16 cellular contexts compared by ENCODE assay signal in genomic region chr2:118078734-118079133, GRCh38. TPM values are rescaled to one million over a fixed set of nuclear protein-coding genes. Genes with fewer than 3 reads are reported as not detected.
DNase-seq lines count a peak whose midpoint lies in the region; ATAC-seq and TF ChIP-seq lines count a peak whose summit lies in the region.
"Had no signal": no experiment of that assay in that cellular context is flagged by ENCODE, and none has a peak within 500 bp of the region (broad histone marks: within the 10 kb centered on the region; RNA-seq: fewer than 3 reads in every experiment).

No MANE protein-coding gene starts in this region.

- BruUV-seq in Calu3 (replicated peaks; lab: Mats Ljungman, UMichigan) (no TSS peak), PC-9 (replicated peaks; lab: Mats Ljungman, UMichigan) (no TSS peak)

- peak overlapping the region; percentile 36 for H3K4me3 Mint-ChIP-seq in Calu3 (ENCODE audit: low read depth, unreplicated experiment)
- peak overlapping the region; percentile 24 for H3K4me3 Mint-ChIP-seq in type B pancreatic cell
- H3K4me3 Mint-ChIP-seq: IgD-negative memory B cell had no signal

- H3K27me3 Mint-ChIP-seq in Calu3 (ENCODE audit: unreplicated experiment) = no peaks in the 10 kb centered on the region
- peaks cover 41% of the 10 kb centered on the region for H3K27me3 Mint-ChIP-seq in type B pancreatic cell
- H3K27me3 Mint-ChIP-seq: IgD-negative memory B cell had no signal

- peaks cover 44% of the 10 kb centered on the region for H3F3A ChIP-seq in PC-9 (ENCODE audit: insufficient read depth, low read depth)

- DNase-seq in Calu3 (no peak), PC-9 (peak; percentile 46 to 100), left lung (no peak), type B pancreatic cell (ENCODE audit: extremely low spot score, unreplicated experiment) (no peak), cortex of kidney (lab: John Stamatoyannopoulos, UW) (no peak), substantia nigra (lab: John Stamatoyannopoulos, UW) (no peak)
- DNase-seq: 8988T; AML-193; Caco-2; CD8-positive, alpha-beta memory T cell; DMS53 had no signal

- peak; percentile 79 for ATAC-seq in left lung
- no peak for ATAC-seq in GM18873 (IDR thresholded peaks at IDR 0.05; ENCODE audit: low FRiP score, unreplicated experiment)

- H3K4me2 ChIP-seq in PC-9 = peak overlapping the region; percentile 69
- H3K4me2 ChIP-seq: BLaER1 had no signal

- H3K27ac Mint-ChIP-seq in Calu3 (ENCODE audit: unreplicated experiment) (peak overlapping the region; percentile 15), type B pancreatic cell (peak overlapping the region; percentile 78)
- H3K27ac Mint-ChIP-seq: IgD-negative memory B cell had no signal

- no peaks in the 10 kb centered on the region for H3K9me2 ChIP-seq in PC-9 (ENCODE audit: insufficient read depth)

- H3K27me3 ChIP-seq in PC-9 (ENCODE audit: insufficient read depth, low read depth) (no peaks in the 10 kb centered on the region), left lung (no peaks in the 10 kb centered on the region)
- H3K27me3 ChIP-seq: BLaER1 had no signal

- intact Hi-C loops in Calu3 (cut with micrococcal nuclease; ENCODE audit: unreplicated experiment) (no loop called here), PC-9 (cut with micrococcal nuclease; ENCODE audit: unreplicated experiment) (loop anchor here (1.0 to 2.0 kb wide), 3 partner anchors 10 to 45 kb away; partner anchors contain the start of gene INSIG2), left lung (cut with DNase I) (no loop called here)

- TF ChIP-seq CTCF in Calu3 (IDR thresholded peaks at IDR 0.05; ENCODE audit: unreplicated experiment) (no peak), PC-9 (conservative IDR thresholded peaks at IDR 0.05) (no peak), left lung (IDR thresholded peaks at IDR 0.05) (no peak), type B pancreatic cell (conservative IDR thresholded peaks at IDR 0.05) (no peak)

- no peaks in the 10 kb centered on the region for H4K20me1 ChIP-seq in PC-9 (ENCODE audit: insufficient read depth)
- H4K20me1 ChIP-seq: BLaER1 had no signal

- H3K4me1 ChIP-seq in PC-9 (replicated peaks; ENCODE audit: insufficient read depth) = peaks cover 62% of the 10 kb centered on the region
- H3K4me1 ChIP-seq in left lung = no peaks in the 10 kb centered on the region
- H3K4me1 ChIP-seq: Caco-2 had no signal

- H3K79me2 ChIP-seq in PC-9 (ENCODE audit: low read depth) = no peaks in the 10 kb centered on the region

- no peaks in the 10 kb centered on the region for H3K36me3 Mint-ChIP-seq in Calu3 (ENCODE audit: insufficient read depth, unreplicated experiment)
- H3K36me3 Mint-ChIP-seq in type B pancreatic cell = no peaks in the 10 kb centered on the region

- CTCF ChIA-PET in Calu3 (lab: Charles Lee) (interaction anchor here (1.0 to 1.9 kb wide), 5 partner anchors 9 to 65 kb away, joined by 3 to 12 read pairs (median 6); partner anchors contain the start of genes CCDC93 and INSIG2), PC-9 (lab: Charles Lee) (interaction anchor here (0.6 to 2.6 kb wide), 4 partner anchors 11 to 45 kb away, joined by 4 to 12 read pairs (median 6); no protein-coding TSS in a partner anchor)

- no peaks in the 10 kb centered on the region for H3K36me3 ChIP-seq in PC-9 (ENCODE audit: low read depth)
- H3K36me3 ChIP-seq in left lung = no peaks in the 10 kb centered on the region
- H3K36me3 ChIP-seq: BLaER1, HAP-1 had no signal

- H3K9me3 ChIP-seq in PC-9 (ENCODE audit: insufficient read depth, low read depth) = no peaks in the 10 kb centered on the region
- H3K9me3 ChIP-seq in left lung = no peaks in the 10 kb centered on the region
- H3K9me3 ChIP-seq: BLaER1, Caco-2, HAP-1 had no signal

- peaks cover 51% of the 10 kb centered on the region for H3K4me1 Mint-ChIP-seq in Calu3 (ENCODE audit: low read depth, unreplicated experiment)
- H3K4me1 Mint-ChIP-seq in type B pancreatic cell (ENCODE audit: unreplicated experiment) = no peaks in the 10 kb centered on the region
- H3K4me1 Mint-ChIP-seq: CD8-positive, alpha-beta memory T cell; IgD-negative memory B cell had no signal

- H3K27ac ChIP-seq in PC-9 (peak overlapping the region; percentile 95), left lung (peak overlapping the region in 1 of 2 donors; percentile 14), substantia nigra (ENCODE audit: low read depth, low read length, poor library complexity, severe bottlenecking) (no peak overlapping the region)
- H3K27ac ChIP-seq: BLaER1, HL-60 had no signal

- H3K4me3 ChIP-seq in PC-9 (peak overlapping the region; percentile 30; the same call in 1 of the 2 replicates), left lung (no peak overlapping the region)
- H3K4me3 ChIP-seq: BLaER1, HAP-1 had no signal

- POLR2A ChIA-PET in PC-9 (lab: Charles Lee; ENCODE audit: unreplicated experiment) = interaction anchor here (0.5 to 1.4 kb wide), 5 partner anchors 10 to 132 kb away, joined by 3 to 8 read pairs (median 6); partner anchors contain the start of genes CCDC93 and INSIG2

- H3K9me3 Mint-ChIP-seq in Calu3 (ENCODE audit: low read depth, unreplicated experiment) (no peaks in the 10 kb centered on the region), type B pancreatic cell (no peaks in the 10 kb centered on the region)
- H3K9me3 Mint-ChIP-seq: CD8-positive, alpha-beta memory T cell; IgD-negative memory B cell had no signal

- H2AFZ ChIP-seq in PC-9 = peak overlapping the region; percentile 19; the same call in 1 of the 2 replicates

RNA-seq across cellular contexts. Expression of gene INSIG2, which starts 9.5 kb away (rescaled TPM):
- total RNA-seq in Calu3 (2022) (64.4 and 67.1 TPM in 2 replicates), PC-9 (2021) (33.6 and 54.8 TPM in 2 replicates), left lung (10 to 100 TPM; 31.5 to 35.4 TPM), type B pancreatic cell (ENCODE audit: low replicate concordance) (18.7 and 22.7 TPM in 2 replicates)

Comparison
In these comparisons a context has a peak if more than half of its experiments do, and no peak if none do; other contexts are left out.
1. DNase-seq: peak in PC-9 (2 of 2); none in Calu3 (single experiment), left lung (0 of 2), type B pancreatic cell (single experiment), cortex of kidney (single experiment) and substantia nigra (0 of 49).